In the genomic region with DNA sequence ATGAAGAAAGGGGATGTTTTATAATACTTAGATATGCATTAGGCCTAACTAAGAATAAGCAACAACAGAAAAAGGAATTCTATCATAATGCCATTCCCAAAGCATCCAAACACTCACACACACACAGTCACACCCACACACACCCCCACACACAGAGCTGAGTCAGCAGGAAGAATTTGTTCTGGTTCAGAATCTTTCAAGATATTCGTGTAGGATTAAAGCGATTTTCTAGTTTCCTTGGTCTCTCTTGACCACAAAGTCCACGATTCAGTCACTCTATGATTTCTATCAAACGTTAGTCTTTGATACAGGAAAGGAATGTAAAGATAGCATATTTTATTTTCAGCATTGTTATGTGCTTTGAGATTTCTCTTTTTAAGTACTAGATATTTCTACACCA, we compare ENCODE assay signal across 13 cellular contexts.
DNase-seq lines count a peak whose midpoint lies in the region; ATAC-seq and TF ChIP-seq lines count a peak whose summit lies in the region.
"Had no signal": no experiment of that assay in that cellular context is flagged by ENCODE, and none has a peak within 500 bp of the region (broad histone marks: within the 10 kb centered on the region; RNA-seq: fewer than 3 reads in every experiment).

No MANE protein-coding gene starts in this region.

- intact Hi-C loops in IMR-90 (cut with micrococcal nuclease): no loop called here
- intact Hi-C loops in transverse colon (cut with DNase I; ENCODE audit: low total_unique reads): no loop called here

- no peak overlapping the region for H2AK5ac ChIP-seq in IMR-90 (ENCODE audit: low read depth, low read length)

- no peak overlapping the region for H4K91ac ChIP-seq in IMR-90 (ENCODE audit: insufficient read depth, low read depth, low read length)

- WGBS in IMR-90 (ENCODE audit: extremely low coverage in 2 of 2, insufficient read length in 1 of 2), 2 experiments: no CpG with 5 or more reads among the region's 4 CpGs
- WGBS in transverse colon (ENCODE audit: low coverage in 1 of 2), 2 donors: 66 to 83% methylated on average over 4 of the region's 4 CpGs

- no peaks in the 10 kb centered on the region for H3K9me3 ChIP-seq in IMR-90 (ENCODE audit: control insufficient read depth, insufficient read depth, low read length)
- no peaks in the 10 kb centered on the region for H3K9me3 ChIP-seq in transverse colon
- no peaks in the 10 kb centered on the region for H3K9me3 ChIP-seq in Peyer's patch
- H3K9me3 ChIP-seq: heart right ventricle, right atrium auricular region had no signal

- H2BK5ac ChIP-seq in IMR-90 (ENCODE audit: low read depth, low read length, poor library complexity, severe bottlenecking): no peak overlapping the region

- in situ Hi-C loops in IMR-90 (cut with MboI; ENCODE audit: low sequenced_read_pairs) (no loop called here), transverse colon (cut with MboI; ENCODE audit: low pct_ligation_motif_present in 1 of 4, low pct_unique_long_range_greater_than_20kb in 1 of 4, low sequenced_read_pairs in 3 of 4) (no loop called here)

- no peak overlapping the region for H3K23ac ChIP-seq in IMR-90 (ENCODE audit: low read depth, low read length)

- H3K4ac ChIP-seq in IMR-90 (ENCODE audit: low read depth, low read length): no peak overlapping the region

- H2AK9ac ChIP-seq in IMR-90 (replicated peaks; ENCODE audit: low read depth, low read length, poor library complexity): no peak overlapping the region

- dilution Hi-C loops in IMR-90 (cut with HindIII; ENCODE audit: low sequenced_read_pairs, unreplicated experiment): no loop called here

- no peak overlapping the region for H4K5ac ChIP-seq in IMR-90 (ENCODE audit: low read depth, low read length)

- no peak overlapping the region for H2BK15ac ChIP-seq in IMR-90 (ENCODE audit: low read depth, low read length)

- POLR2A ChIA-PET in IMR-90 (lab: Charles Lee; ENCODE audit: unreplicated experiment): interaction anchor here (0.6 kb wide), 1 partner anchor 722 kb away, joined by 3 read pairs; no protein-coding TSS in a partner anchor

- no peak overlapping the region for H3K18ac ChIP-seq in IMR-90 (ENCODE audit: low read depth, low read length)

- no peak for TF ChIP-seq CTCF in IMR-90 (conservative IDR thresholded peaks at IDR 0.05; ENCODE audit: low read depth, low read length)
- TF ChIP-seq CTCF in transverse colon (IDR thresholded peaks at IDR 0.05): no peak
- TF ChIP-seq CTCF in Peyer's patch (IDR thresholded peaks at IDR 0.05): no peak

- H3K4me2 ChIP-seq in IMR-90 (ENCODE audit: low read depth, low read length): no peak overlapping the region

- H3K4me1 ChIP-seq in IMR-90 (ENCODE audit: control insufficient read depth, insufficient read depth, low read length) (no peaks in the 10 kb centered on the region), transverse colon (no peaks in the 10 kb centered on the region), Peyer's patch (no peaks in the 10 kb centered on the region)
- H3K4me1 ChIP-seq: right atrium auricular region had no signal

- H3K27me3 ChIP-seq in IMR-90 (ENCODE audit: control insufficient read depth, insufficient read depth, low read length) (no peaks in the 10 kb centered on the region), transverse colon (no peaks in the 10 kb centered on the region), Peyer's patch (no peaks in the 10 kb centered on the region)
- H3K27me3 ChIP-seq: heart right ventricle, right atrium auricular region had no signal

- no peaks in the 10 kb centered on the region for H3K36me3 ChIP-seq in IMR-90 (ENCODE audit: control insufficient read depth, insufficient read depth, low read length)
- no peaks in the 10 kb centered on the region for H3K36me3 ChIP-seq in transverse colon
- H3K36me3 ChIP-seq in Peyer's patch: no peaks in the 10 kb centered on the region
- H3K36me3 ChIP-seq: heart right ventricle, right atrium auricular region had no signal

- H4K20me1 ChIP-seq in IMR-90 (ENCODE audit: insufficient read depth, low read length): no peaks in the 10 kb centered on the region

- H2BK120ac ChIP-seq in IMR-90 (ENCODE audit: low read depth, low read length): no peak overlapping the region

- H3K27ac ChIP-seq in IMR-90 (ENCODE audit: insufficient read depth, low read length) (no peak overlapping the region), transverse colon (no peak overlapping the region), Peyer's patch (no peak overlapping the region)
- H3K27ac ChIP-seq: heart right ventricle, right atrium auricular region, RWPE1 had no signal

- no peak overlapping the region for H3K14ac ChIP-seq in IMR-90 (replicated peaks; ENCODE audit: low read depth, low read length)

- H4K8ac ChIP-seq in IMR-90 (ENCODE audit: low read depth in 2 of 2, low read length in 2 of 2): no peak overlapping the region

- H3K79me1 ChIP-seq in IMR-90 (ENCODE audit: low read depth in 1 of 2, low read length in 2 of 2): no peaks in the 10 kb centered on the region

- ATAC-seq in IMR-90 (ENCODE audit: low read depth): no peak
- ATAC-seq: heart right ventricle had no signal

- no peak overlapping the region for H2BK20ac ChIP-seq in IMR-90 (ENCODE audit: low read depth, low read length)

- no peaks in the 10 kb centered on the region for H3K9me1 ChIP-seq in IMR-90 (ENCODE audit: insufficient read depth, low read length)

- no peak overlapping the region for H3K56ac ChIP-seq in IMR-90 (ENCODE audit: extremely low read depth, insufficient read depth, low read length)

- DNase-seq in IMR-90: no peak
- peak; percentile 46 to 51 for DNase-seq in activated T-cell treated with anti-CD3 and anti-CD28 coated beads, Interleukin-2, amount 50 U/mL, for 48 hours
- DNase-seq in fibroblast of peridontal ligament (ENCODE audit: extremely low read depth): peak; percentile 33
- DNase-seq in stimulated activated CD4-positive, alpha-beta T cell treated with anti-CD3 and anti-CD28 coated beads, Interleukin-1b, Interleukin-23, amount 100 ng/mL, for 4 hours (ENCODE audit: low read depth in 2 of 2): peak; percentile 9 to 14
- no peak for DNase-seq in NCI-H510A (lab: John Stamatoyannopoulos, UW)
- DNase-seq in CD1c-positive myeloid dendritic cell (ENCODE audit: extremely low spot score): no peak
- no peak for DNase-seq in transverse colon
- DNase-seq in Peyer's patch: no peak
- DNase-seq: heart right ventricle, mesenchymal stem cell, T1000 had no signal

- BruUV-seq in IMR-90 (replicated peaks; lab: Mats Ljungman, UMichigan): no TSS peak

- no peak overlapping the region for H2AFZ ChIP-seq in IMR-90 (replicated peaks; ENCODE audit: low read length, poor library complexity)

- CTCF ChIA-PET in IMR-90 (lab: Yijun Ruan, JAX): no interaction called here

- no peak overlapping the region for H3K9ac ChIP-seq in IMR-90 (ENCODE audit: low read depth, low read length)

- no peak for TF ChIP-seq EP300 in transverse colon (IDR thresholded peaks at IDR 0.05; ENCODE audit: low read depth)

- TF ChIP-seq POLR2A in IMR-90 (IDR thresholded peaks at IDR 0.05; ENCODE audit: low read depth, low read length) (no peak), transverse colon (IDR thresholded peaks at IDR 0.05) (no peak), Peyer's patch (IDR thresholded peaks at IDR 0.05) (no peak)

- no peak for TF ChIP-seq RAD21 in IMR-90 (IDR thresholded peaks at IDR 0.05; ENCODE audit: low read length)

- no peak overlapping the region for H3K4me3 ChIP-seq in IMR-90 (ENCODE audit: insufficient read depth, low read depth, low read length)
- H3K4me3 ChIP-seq in transverse colon: no peak overlapping the region
- no peak overlapping the region for H3K4me3 ChIP-seq in Peyer's patch
- H3K4me3 ChIP-seq: heart right ventricle, right atrium auricular region had no signal

TF ChIP-seq in IMR-90, 13 proteins besides CTCF, POLR2A, EP300 and RAD21:
- no peak for TF ChIP-seq MAZ (IDR thresholded peaks at IDR 0.05; ENCODE audit: borderline replicate concordance, low read depth, low read length)
- no peak for TF ChIP-seq NFE2L2 (IDR thresholded peaks at IDR 0.05; ENCODE audit: low read depth, low read length)
- no peak for TF ChIP-seq CHD1 (IDR thresholded peaks at IDR 0.05; ENCODE audit: low read depth, low read length)
- TF ChIP-seq FOS (IDR thresholded peaks at IDR 0.05; ENCODE audit: low read depth, low read length): no peak
- no peak for TF ChIP-seq ELK1 (IDR thresholded peaks at IDR 0.05; ENCODE audit: borderline replicate concordance, low read depth, low read length)
- peak; percentile 59 for TF ChIP-seq MAFK (IDR thresholded peaks at IDR 0.05; ENCODE audit: low read depth, low read length)
- TF ChIP-seq SMC3 (IDR thresholded peaks at IDR 0.05; ENCODE audit: low read depth, low read length): no peak
- TF ChIP-seq RFX5 (IDR thresholded peaks at IDR 0.05; ENCODE audit: low read depth, low read length): no peak

Comparison
In these comparisons a context has a peak if more than half of its experiments do, and no peak if none do; other contexts are left out.
1. DNase-seq: peak in activated T-cell treated with anti-CD3 and anti-CD28 coated beads, Interleukin-2, amount 50 U/mL, for 48 hours (2 of 2), fibroblast of peridontal ligament (single experiment) and stimulated activated CD4-positive, alpha-beta T cell treated with anti-CD3 and anti-CD28 coated beads, Interleukin-1b, Interleukin-23, amount 100 ng/mL, for 4 hours (2 of 2); none in IMR-90 (single experiment), NCI-H510A (single experiment), CD1c-positive myeloid dendritic cell (single experiment), transverse colon (single experiment) and Peyer's patch (0 of 3).